In genomic region chr20:37346526-37347346, GRCh38 we compare ENCODE assay signal across 8 cellular contexts. TPM values are rescaled to one million over a fixed set of nuclear protein-coding genes. Genes with fewer than 3 reads are reported as not detected.
A peak's percentile ranks its signal among the peaks of the same experiment; 100 is the strongest.
DNase-seq lines count a peak whose midpoint lies in the region; FAIRE-seq and TF ChIP-seq lines count a peak whose summit lies in the region.

No MANE protein-coding gene starts in this region.

- H3K4me2 ChIP-seq in astrocyte (ENCODE audit: low read length), result peak overlapping the region; percentile 86

- no peak overlapping the region for H2AFZ ChIP-seq in astrocyte (ENCODE audit: low read depth, low read length)

- TF ChIP-seq CTCF in astrocyte (IDR thresholded peaks at IDR 0.05; ENCODE audit: insufficient read depth, low read depth, low read length), result no peak
- TF ChIP-seq CTCF in kidney (IDR thresholded peaks at IDR 0.05; ENCODE audit: borderline replicate concordance, extremely low read depth, insufficient read depth), result no peak
- TF ChIP-seq CTCF in suprapubic skin (IDR thresholded peaks at IDR 0.05), result no peak

- no CpG with 5 or more reads among the region's 22 CpGs for WGBS in suprapubic skin

- no peaks in the 10 kb centered on the region for H3K9me3 ChIP-seq in astrocyte (ENCODE audit: insufficient read depth, low read depth, low read length)
- H3K9me3 ChIP-seq in kidney (ENCODE audit: control insufficient read depth in 1 of 2, low read length in 2 of 2), result no peaks in the 10 kb centered on the region
- H3K9me3 ChIP-seq in suprapubic skin, result no peaks in the 10 kb centered on the region

- peaks cover 4% of the 10 kb centered on the region for H3K4me1 Mint-ChIP-seq in T-helper 2 cell treated with Interferon-gamma antibody and Interleukin-4, amounts not matched to agents 5 μg/mL and 100 μg/mL, for 36 hours (ENCODE audit: low read depth)
- H3K4me1 Mint-ChIP-seq in astrocyte (ENCODE audit: low read depth, unreplicated experiment), result peaks cover 18% of the 10 kb centered on the region

- FAIRE-seq in astrocyte (lab: Jason Lieb, UNC), result no peak
- FAIRE-seq in kidney (lab: Jason Lieb, UNC), result no peak

- H3K4me3 Mint-ChIP-seq in T-helper 2 cell treated with Interferon-gamma antibody and Interleukin-4, amounts not matched to agents 5 μg/mL and 100 μg/mL, for 36 hours, result peak overlapping the region; percentile 32
- H3K4me3 Mint-ChIP-seq in astrocyte (ENCODE audit: unreplicated experiment), result peak overlapping the region; percentile 84

- H3K4me3 ChIP-seq in astrocyte (ENCODE audit: insufficient read depth, low read depth, low read length) (peak overlapping the region; percentile 51), kidney (ENCODE audit: low read length in 2 of 2) (peak overlapping the region; percentile 28 to 38), suprapubic skin (peak overlapping the region; percentile 83)

- H3K9ac ChIP-seq in astrocyte (ENCODE audit: low read length), result peak overlapping the region; percentile 74
- H3K9ac ChIP-seq in kidney (ENCODE audit: low read length in 2 of 2), result peak overlapping the region; percentile 48 to 55

- no peak for TF ChIP-seq POLR2A in suprapubic skin (IDR thresholded peaks at IDR 0.05)

- H3K27me3 ChIP-seq in astrocyte (ENCODE audit: insufficient read depth, low read length) (no peaks in the 10 kb centered on the region), suprapubic skin (no peaks in the 10 kb centered on the region)

- no peaks in the 10 kb centered on the region for H3K9me3 Mint-ChIP-seq in T-helper 2 cell treated with Interferon-gamma antibody and Interleukin-4, amounts not matched to agents 5 μg/mL and 100 μg/mL, for 36 hours
- no peaks in the 10 kb centered on the region for H3K9me3 Mint-ChIP-seq in astrocyte (ENCODE audit: unreplicated experiment)

- H3K27ac Mint-ChIP-seq in T-helper 2 cell treated with Interferon-gamma antibody and Interleukin-4, amounts not matched to agents 5 μg/mL and 100 μg/mL, for 36 hours, result no peak overlapping the region
- H3K27ac Mint-ChIP-seq in astrocyte (ENCODE audit: unreplicated experiment), result peak overlapping the region; percentile 18

- peaks cover 3% of the 10 kb centered on the region for H3K27me3 Mint-ChIP-seq in T-helper 2 cell treated with Interferon-gamma antibody and Interleukin-4, amounts not matched to agents 5 μg/mL and 100 μg/mL, for 36 hours (ENCODE audit: low read depth)
- no peaks in the 10 kb centered on the region for H3K27me3 Mint-ChIP-seq in astrocyte (ENCODE audit: low read depth, unreplicated experiment)

- H3K36me3 ChIP-seq in astrocyte (ENCODE audit: insufficient read depth, low read length) (no peaks in the 10 kb centered on the region), kidney (ENCODE audit: control insufficient read depth in 1 of 2, insufficient read depth in 2 of 2, low read length in 2 of 2) (peaks cover 0 to 2% of the 10 kb centered on the region in 2 donors), suprapubic skin (no peaks in the 10 kb centered on the region)

- intact Hi-C loops in kidney (cut with DNase I), result no loop called here

- H3K79me2 ChIP-seq in astrocyte (ENCODE audit: insufficient read depth, low read length), result peaks cover 53% of the 10 kb centered on the region

- H3K36me3 Mint-ChIP-seq in T-helper 2 cell treated with Interferon-gamma antibody and Interleukin-4, amounts not matched to agents 5 μg/mL and 100 μg/mL, for 36 hours (ENCODE audit: low read depth), result no peaks in the 10 kb centered on the region
- H3K36me3 Mint-ChIP-seq in astrocyte (ENCODE audit: low read depth, unreplicated experiment), result peaks cover 14% of the 10 kb centered on the region

- no peak for DNase-seq in T-helper 2 cell treated with Interferon-gamma antibody and Interleukin-4, amounts not matched to agents 5 μg/mL and 100 μg/mL, for 36 hours (ENCODE audit: low spot score)
- no peak for DNase-seq in T-helper 2 cell
- no peak for DNase-seq in astrocyte (ENCODE audit: low read depth)
- DNase-seq in kidney, result peak; percentile 82
- DNase-seq in suprapubic skin (ENCODE audit: low spot score in 2 of 2), result peak in 1 of 2 donors; percentile 71
- no peak for DNase-seq in NCI-H1436 (lab: John Stamatoyannopoulos, UW)
- no peak for DNase-seq in DMS114 treated with DMSO at 0.1 percent for 48 hours (lab: John Stamatoyannopoulos, UW; ENCODE audit: unreplicated experiment)
- no peak for DNase-seq in NCI-H226

- TF ChIP-seq EP300 in suprapubic skin (IDR thresholded peaks at IDR 0.05), result no peak

- H3K27ac ChIP-seq in astrocyte (ENCODE audit: low read depth, low read length), result no peak overlapping the region
- peak overlapping the region in 1 of 2 donors; percentile 77 for H3K27ac ChIP-seq in kidney (ENCODE audit: low read depth in 2 of 2, low read length in 2 of 2)
- peak overlapping the region; percentile 90 for H3K27ac ChIP-seq in suprapubic skin

- H3K4me1 ChIP-seq in astrocyte (ENCODE audit: insufficient read depth, low read length) (peaks cover 18% of the 10 kb centered on the region), kidney (ENCODE audit: control insufficient read depth in 1 of 2, insufficient read depth in 1 of 2, low read depth in 1 of 2, low read length in 2 of 2) (peaks cover 17 to 22% of the 10 kb centered on the region in 2 donors), suprapubic skin (peaks cover 44% of the 10 kb centered on the region)

- H4K20me1 ChIP-seq in astrocyte (ENCODE audit: insufficient read depth, low read length), result peaks cover 50% of the 10 kb centered on the region

RNA-seq across cellular contexts. Expression of gene SRC, which starts 0.8 kb away (rescaled TPM):
- 33.4 and 33.7 TPM in 2 replicates for total RNA-seq in astrocyte
- total RNA-seq in kidney, result 70.0 TPM
- 28.5 TPM for polyA plus RNA-seq in kidney (ENCODE audit: insufficient read depth, low read depth, low replicate concordance)
- total RNA-seq in suprapubic skin, result 10 to 100 TPM; 18.8 to 39.5 (median 26.0) TPM

RNA-seq across cellular contexts. Expression of gene MANBAL, which starts 57.3 kb away (rescaled TPM):
- total RNA-seq in astrocyte (39.4 and 41.2 TPM in 2 replicates), kidney (45.7 TPM), suprapubic skin (10 to 100 TPM; 15.4 to 32.3 (median 25.4) TPM)
- polyA plus RNA-seq in kidney (ENCODE audit: insufficient read depth, low read depth, low replicate concordance), result 93.3 TPM

Comparison
In these comparisons a context has a peak if more than half of its experiments do, and no peak if none do; other contexts are left out.
1. H3K4me3 ChIP-seq: peak in every context shown above with its lines; median percentile 83 in suprapubic skin; 51 in astrocyte; 33 in kidney.